ENCODE assay signal across 25 cellular contexts in the genomic region with DNA sequence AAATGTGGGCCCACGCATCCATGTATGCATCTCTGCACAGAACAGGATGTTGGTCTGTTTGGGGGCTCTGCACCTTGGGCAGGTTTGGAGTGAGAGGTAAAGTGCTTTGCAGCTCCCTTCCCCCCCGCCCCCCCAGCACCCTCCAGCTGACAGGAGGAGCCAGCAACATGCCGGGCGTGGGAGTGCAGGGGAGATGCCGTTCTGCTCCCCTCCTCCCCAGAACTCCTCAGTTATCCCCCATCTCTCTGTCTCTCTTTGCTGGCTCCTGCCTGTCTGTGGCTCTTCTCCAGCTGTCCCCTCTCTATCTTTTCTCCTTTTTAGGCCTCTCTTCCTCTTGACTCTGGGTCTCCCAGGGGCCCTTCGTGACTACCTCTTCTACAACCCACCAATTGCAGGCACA. TPM values are rescaled to one million over a fixed set of nuclear protein-coding genes. Genes with fewer than 3 reads are reported as not detected.
DNase-seq lines count a peak whose midpoint lies in the region; ATAC-seq and TF ChIP-seq lines count a peak whose summit lies in the region.
"Had no signal": no experiment of that assay in that cellular context is flagged by ENCODE, and none has a peak within 500 bp of the region (broad histone marks: within the 10 kb centered on the region; RNA-seq: fewer than 3 reads in every experiment).

No MANE protein-coding gene starts in this region.

- no peak overlapping the region for H2AK5ac ChIP-seq in neuronal stem cell (ENCODE audit: low read depth, low read length)

- no peaks in the 10 kb centered on the region for H3K36me3 Mint-ChIP-seq in CD4-positive, CD25-positive, alpha-beta regulatory T cell
- peaks cover 3% of the 10 kb centered on the region for H3K36me3 Mint-ChIP-seq in activated naive CD8-positive, alpha-beta T cell treated with anti-CD3 and anti-CD28 coated beads for 36 hours

- no peak overlapping the region for H4K8ac ChIP-seq in neuronal stem cell (ENCODE audit: low read depth, low read length)

- peak overlapping the region; percentile 32 for H3K14ac ChIP-seq in neuronal stem cell (ENCODE audit: low read length)

- no peak overlapping the region for H3K4me2 ChIP-seq in neuronal stem cell (ENCODE audit: insufficient read depth, low read length, poor library complexity, severe bottlenecking)
- H3K4me2 ChIP-seq: PC-9 had no signal

- no peak overlapping the region for H2BK5ac ChIP-seq in neuronal stem cell (ENCODE audit: low read length)

- no peaks in the 10 kb centered on the region for H3K27me3 Mint-ChIP-seq in CD4-positive, CD25-positive, alpha-beta regulatory T cell
- no peaks in the 10 kb centered on the region for H3K27me3 Mint-ChIP-seq in activated naive CD8-positive, alpha-beta T cell treated with anti-CD3 and anti-CD28 coated beads for 36 hours

- no peak overlapping the region for H2AFZ ChIP-seq in neuronal stem cell (ENCODE audit: low read length)
- H2AFZ ChIP-seq: PC-9 had no signal

- no peak for TF ChIP-seq CTCF in 22Rv1 (IDR thresholded peaks at IDR 0.05)
- no peak for TF ChIP-seq CTCF in ascending aorta (IDR thresholded peaks at IDR 0.05)

- peak overlapping the region; percentile 74; the same call in 1 of the 2 replicates for H3K27ac ChIP-seq in 22Rv1
- H3K27ac ChIP-seq in CD4-positive, CD25-positive, alpha-beta regulatory T cell (ENCODE audit: insufficient read depth, low read length, poor library complexity, severe bottlenecking): peak overlapping the region; percentile 60
- H3K27ac ChIP-seq in caudate nucleus (ENCODE audit: low read depth, low read length): peak overlapping the region; percentile 64
- H3K27ac ChIP-seq in neuronal stem cell (replicated peaks; ENCODE audit: low read length): no peak overlapping the region
- H3K27ac ChIP-seq in ascending aorta: no peak overlapping the region
- H3K27ac ChIP-seq: PC-9, SJCRH30 had no signal

- peak overlapping the region; percentile 75 to 80 (median 78) for H3K27ac Mint-ChIP-seq in CD4-positive, CD25-positive, alpha-beta regulatory T cell
- H3K27ac Mint-ChIP-seq in activated naive CD8-positive, alpha-beta T cell treated with anti-CD3 and anti-CD28 coated beads for 36 hours: no peak overlapping the region
- H3K27ac Mint-ChIP-seq: type B pancreatic cell had no signal

- no peaks in the 10 kb centered on the region for H3K9me3 ChIP-seq in CD4-positive, CD25-positive, alpha-beta regulatory T cell (ENCODE audit: control insufficient read depth in 2 of 2, low read length in 2 of 2)
- H3K9me3 ChIP-seq in neuronal stem cell (replicated peaks in 1 of 2; ENCODE audit: control insufficient read depth in 2 of 2, insufficient read depth in 1 of 2, low read depth in 1 of 2, low read length in 2 of 2) (no peaks in the 10 kb centered on the region), ascending aorta (no peaks in the 10 kb centered on the region)
- H3K9me3 ChIP-seq: SJCRH30 had no signal

- peaks cover 17 to 85% (median 46%) of the 10 kb centered on the region in 4 donors for H3K4me1 Mint-ChIP-seq in CD4-positive, CD25-positive, alpha-beta regulatory T cell
- H3K4me1 Mint-ChIP-seq in activated naive CD8-positive, alpha-beta T cell treated with anti-CD3 and anti-CD28 coated beads for 36 hours: peaks cover 54% of the 10 kb centered on the region

- no peaks in the 10 kb centered on the region for H3K79me1 ChIP-seq in neuronal stem cell (ENCODE audit: low read depth, low read length)

- no peak overlapping the region for H3K4ac ChIP-seq in neuronal stem cell (ENCODE audit: low read length)

- peak overlapping the region; percentile 50 for H3K4me3 ChIP-seq in CD4-positive, CD25-positive, alpha-beta regulatory T cell (ENCODE audit: low read depth, low read length)
- H3K4me3 ChIP-seq in neuronal stem cell (ENCODE audit: low read length in 2 of 2) (no peak overlapping the region), ascending aorta (no peak overlapping the region)
- H3K4me3 ChIP-seq: PC-9, SJCRH30, skin epidermis had no signal

- intact Hi-C loops in ascending aorta (cut with DNase I): no loop called here

- H2BK12ac ChIP-seq in neuronal stem cell (ENCODE audit: low read length): no peak overlapping the region

- WGBS in neuronal stem cell (ENCODE audit: extremely low coverage in 2 of 2, insufficient read length in 2 of 2, insufficient replicate concordance in 1 of 2), 2 donors: no CpG with 5 or more reads among the region's 6 CpGs

- no peaks in the 10 kb centered on the region for H3K9me3 Mint-ChIP-seq in CD4-positive, CD25-positive, alpha-beta regulatory T cell
- H3K9me3 Mint-ChIP-seq in activated naive CD8-positive, alpha-beta T cell treated with anti-CD3 and anti-CD28 coated beads for 36 hours: no peaks in the 10 kb centered on the region
- H3K9me3 Mint-ChIP-seq: type B pancreatic cell had no signal

- H3K27me3 ChIP-seq in CD4-positive, CD25-positive, alpha-beta regulatory T cell (ENCODE audit: control insufficient read depth, insufficient read depth, low read length): no peaks in the 10 kb centered on the region
- peaks cover 9 to 67% (median 16%) of the 10 kb centered on the region in 3 experiments for H3K27me3 ChIP-seq in neuronal stem cell (ENCODE audit: control insufficient read depth in 3 of 3, insufficient read depth in 3 of 3, low read depth in 1 of 3, low read length in 3 of 3)
- H3K27me3 ChIP-seq in ascending aorta: peaks cover under 1% of the 10 kb centered on the region
- H3K27me3 ChIP-seq: SJCRH30 had no signal

- no peak for ATAC-seq in CD4-positive, CD25-positive, alpha-beta regulatory T cell (ENCODE audit: low read depth in 2 of 2)

- peak overlapping the region; percentile 49 to 99 (median 76) for H3K4me3 Mint-ChIP-seq in CD4-positive, CD25-positive, alpha-beta regulatory T cell
- H3K4me3 Mint-ChIP-seq in activated naive CD8-positive, alpha-beta T cell treated with anti-CD3 and anti-CD28 coated beads for 36 hours: no peak overlapping the region
- H3K4me3 Mint-ChIP-seq: type B pancreatic cell had no signal

- H3K4me1 ChIP-seq in CD4-positive, CD25-positive, alpha-beta regulatory T cell (ENCODE audit: control insufficient read depth, insufficient read depth, low read length, poor library complexity, severe bottlenecking): peaks cover 90% of the 10 kb centered on the region
- H3K4me1 ChIP-seq in neuronal stem cell (ENCODE audit: control insufficient read depth in 2 of 2, insufficient read depth in 1 of 2, low read depth in 1 of 2, low read length in 2 of 2): peaks cover 16 to 22% of the 10 kb centered on the region in 2 donors
- H3K4me1 ChIP-seq in ascending aorta: peaks cover 0 to 3% of the 10 kb centered on the region in 2 donors

- H2BK120ac ChIP-seq in neuronal stem cell (ENCODE audit: low read depth, low read length): no peak overlapping the region

- H3K36me3 ChIP-seq in CD4-positive, CD25-positive, alpha-beta regulatory T cell (ENCODE audit: control insufficient read depth, insufficient read depth, low read length): no peaks in the 10 kb centered on the region
- H3K36me3 ChIP-seq in neuronal stem cell (replicated peaks in 1 of 2; ENCODE audit: control insufficient read depth in 2 of 2, insufficient read depth in 2 of 2, low read length in 2 of 2) (no peaks in the 10 kb centered on the region), ascending aorta (no peaks in the 10 kb centered on the region)
- H3K36me3 ChIP-seq: SJCRH30 had no signal

- H4K91ac ChIP-seq in neuronal stem cell (ENCODE audit: low read depth, low read length, poor library complexity): no peak overlapping the region

- no peak overlapping the region for H3K9ac ChIP-seq in neuronal stem cell (ENCODE audit: low read depth, low read length, poor library complexity)

- no peak overlapping the region for H3K23ac ChIP-seq in neuronal stem cell (ENCODE audit: low read depth, low read length, poor library complexity)

- no peak overlapping the region for H3K18ac ChIP-seq in neuronal stem cell (ENCODE audit: low read length)

- DNase-seq in CD4-positive, CD25-positive, alpha-beta regulatory T cell: no peak
- DNase-seq in caudate nucleus (lab: John Stamatoyannopoulos, UW): peak in 4 of 61 donors; percentile 19 to 29 (median 26)
- no peak for DNase-seq in neuronal stem cell (ENCODE audit: low spot score)
- no peak for DNase-seq in UCSD-AML1 (lab: John Stamatoyannopoulos, UW; ENCODE audit: unreplicated experiment)
- DNase-seq in ascending aorta (ENCODE audit: low spot score in 2 of 2): no peak
- DNase-seq in activated naive CD8-positive, alpha-beta T cell treated with anti-CD3 and anti-CD28 coated beads for 36 hours: no peak
- DNase-seq in NCI-H1105 treated with DMSO at 0.1 percent for 48 hours (lab: John Stamatoyannopoulos, UW): no peak
- DNase-seq: activated effector memory CD4-positive, alpha-beta T cell treated with Interleukin-2 at 50 U/mL for 16 hours; foreskin melanocyte; islet precursor cell; KG1; NCI-H1930; SJCRH30; stimulated activated CD4-positive, alpha-beta T cell treated with anti-CD3 and anti-CD28 coated beads, Interleukin-2, amount 100 ng/mL, for 24 hours; stimulated activated naive CD4-positive, alpha-beta T cell treated with Interleukin-2 at 50 U/mL for 16 hours; T-helper 9 cell had no signal

- no peak overlapping the region for H2BK15ac ChIP-seq in neuronal stem cell (ENCODE audit: low read length)

RNA-seq across cellular contexts. Expression of gene RORC, which starts 1.6 kb away (rescaled TPM):
- total RNA-seq in CD4-positive, CD25-positive, alpha-beta regulatory T cell: 6.2 TPM
- 10 to 100 TPM; 10.6 to 16.7 (median 15.1) TPM for polyA plus RNA-seq in CD4-positive, CD25-positive, alpha-beta regulatory T cell
- polyA plus RNA-seq in neuronal stem cell (2013, experiment 1 of 2): 0.01 TPM
- polyA plus RNA-seq in neuronal stem cell (2013, experiment 2 of 2): 0.01 TPM
- not detected for total RNA-seq in ascending aorta
- under 1 TPM; 0.06 to 0.12 TPM for total RNA-seq in activated naive CD8-positive, alpha-beta T cell treated with anti-CD3 and anti-CD28 coated beads for 36 hours
- total RNA-seq: Daoy, lung microvascular endothelial cell, SJCRH30 had no signal

RNA-seq across cellular contexts. Expression of gene C2CD4D, which starts 6.4 kb away (rescaled TPM):
- 0.94 TPM for total RNA-seq in CD4-positive, CD25-positive, alpha-beta regulatory T cell
- 1 to 10 TPM; 1.3 to 4.0 (median 2.8) TPM for polyA plus RNA-seq in CD4-positive, CD25-positive, alpha-beta regulatory T cell
- 0.17 TPM for polyA plus RNA-seq in neuronal stem cell (2013, experiment 1 of 2)
- 0.17 TPM for polyA plus RNA-seq in neuronal stem cell (2013, experiment 2 of 2)
- total RNA-seq in ascending aorta: not detected
- under 1 TPM; 0.68 to 0.76 TPM for total RNA-seq in activated naive CD8-positive, alpha-beta T cell treated with anti-CD3 and anti-CD28 coated beads for 36 hours
- total RNA-seq: bronchial epithelial cell, Daoy, H4, SJCRH30 had no signal

RNA-seq across cellular contexts. Expression of gene THEM5, which starts 20.3 kb away (rescaled TPM):
- not detected for total RNA-seq in CD4-positive, CD25-positive, alpha-beta regulatory T cell
- polyA plus RNA-seq in CD4-positive, CD25-positive, alpha-beta regulatory T cell: under 1 TPM in 1 of 4 donors, not detected in 3; 0.25 TPM
- not detected for polyA plus RNA-seq in neuronal stem cell (2013, experiment 1 of 2)
- not detected for polyA plus RNA-seq in neuronal stem cell (2013, experiment 2 of 2)
- not detected for total RNA-seq in ascending aorta
- total RNA-seq in activated naive CD8-positive, alpha-beta T cell treated with anti-CD3 and anti-CD28 coated beads for 36 hours: not detected
- total RNA-seq: bronchial epithelial cell, Daoy, H4, lung microvascular endothelial cell, PC-9 had no signal
- polyA plus RNA-seq: adipose tissue had no signal

RNA-seq across cellular contexts. Expression of gene LINGO4, which starts 28.0 kb away (rescaled TPM):
- total RNA-seq in CD4-positive, CD25-positive, alpha-beta regulatory T cell: 0.22 TPM
- under 1 TPM in 2 of 4 donors, not detected in 2; 0.15 to 0.33 TPM for polyA plus RNA-seq in CD4-positive, CD25-positive, alpha-beta regulatory T cell
- not detected for polyA plus RNA-seq in neuronal stem cell (2013, experiment 1 of 2)
- not detected for polyA plus RNA-seq in neuronal stem cell (2013, experiment 2 of 2)
- not detected for total RNA-seq in ascending aorta
- not detected for total RNA-seq in activated naive CD8-positive, alpha-beta T cell treated with anti-CD3 and anti-CD28 coated beads for 36 hours
- total RNA-seq: bronchial epithelial cell, Daoy, H4, lung microvascular endothelial cell, PC-9, SJCRH30 had no signal

RNA-seq across cellular contexts. Expression of gene TDRKH, which starts 42.9 kb away (rescaled TPM):
- 12.6 TPM for total RNA-seq in CD4-positive, CD25-positive, alpha-beta regulatory T cell
- polyA plus RNA-seq in CD4-positive, CD25-positive, alpha-beta regulatory T cell: 10 to 100 TPM in 3 of 4 donors, 1 to 10 TPM in 1; 9.5 to 18.0 (median 14.3) TPM
- polyA plus RNA-seq in neuronal stem cell (2013, experiment 1 of 2): 16.6 TPM
- polyA plus RNA-seq in neuronal stem cell (2013, experiment 2 of 2): 15.8 TPM
- 1.5 TPM for total RNA-seq in ascending aorta
- total RNA-seq in activated naive CD8-positive, alpha-beta T cell treated with anti-CD3 and anti-CD28 coated beads for 36 hours: 1 to 10 TPM; 9.0 to 9.1 TPM

Comparison
In these comparisons a context has a peak if more than half of its experiments do, and no peak if none do; other contexts are left out.
1. H3K27ac ChIP-seq: peak in 22Rv1 (single experiment), CD4-positive, CD25-positive, alpha-beta regulatory T cell (single experiment) and caudate nucleus (single experiment); none in neuronal stem cell (single experiment) and ascending aorta (0 of 2).